14 cellular contexts compared by ENCODE assay signal in genomic region chr2:28419003-28419704, GRCh38. TPM values are rescaled to one million over a fixed set of nuclear protein-coding genes. Genes with fewer than 3 reads are reported as not detected.
DNase-seq lines count a peak whose midpoint lies in the region; ATAC-seq, FAIRE-seq and TF ChIP-seq lines count a peak whose summit lies in the region.
"Had no signal": no experiment of that assay in that cellular context is flagged by ENCODE, and none has a peak within 500 bp of the region (broad histone marks: within the 10 kb centered on the region; RNA-seq: fewer than 3 reads in every experiment).

No MANE protein-coding gene starts in this region.

- H3K36me3 Mint-ChIP-seq in dendritic cell treated with granulocyte-macrophage colony-stimulating factor and Interleukin-4, amounts not matched to agents 40 ng/mL and 50 ng/mL, for 4 days (ENCODE audit: low read depth) = peaks cover 46% of the 10 kb centered on the region

- H3K9me3 ChIP-seq in psoas muscle = no peaks in the 10 kb centered on the region

- peaks cover 8% of the 10 kb centered on the region for H3K4me1 ChIP-seq in psoas muscle

- peaks cover 71% of the 10 kb centered on the region for H3K4me1 Mint-ChIP-seq in dendritic cell treated with granulocyte-macrophage colony-stimulating factor and Interleukin-4, amounts not matched to agents 40 ng/mL and 50 ng/mL, for 4 days (ENCODE audit: low read depth)

- DNase-seq in activated effector memory CD4-positive, alpha-beta T cell treated with anti-CD3 and anti-CD28 coated beads, Interleukin-2, amount 50 U/mL, for 16 hours = peak; percentile 48
- DNase-seq in activated effector memory CD4-positive, alpha-beta T cell treated with Interleukin-2 at 50 U/mL for 16 hours = no peak
- DNase-seq in NAMALWA (ENCODE audit: low spot score) = peak; percentile 16
- DNase-seq in psoas muscle = peak in 1 of 2 donors; percentile 8
- no peak for DNase-seq in frontal cortex (ENCODE audit: low spot score in 2 of 2)
- no peak for DNase-seq in NCI-H2171 (lab: John Stamatoyannopoulos, UW)
- DNase-seq: activated CD4-positive, alpha-beta T cell treated with anti-CD3 and anti-CD28 coated beads, Interleukin-2, amount 50 U/mL, for 1 hour; activated naive CD8-positive, alpha-beta T cell treated with anti-CD3 and anti-CD28 coated beads, Interleukin-2, amount 10 ng/mL, durations not matched to agents 7 days and 5 days; kidney glomerular epithelial cell; NCI-H1105 treated with DMSO at 0.1 percent for 48 hours; NCI-H774; T-cell had no signal

- H3K27me3 Mint-ChIP-seq in dendritic cell treated with granulocyte-macrophage colony-stimulating factor and Interleukin-4, amounts not matched to agents 40 ng/mL and 50 ng/mL, for 4 days = no peaks in the 10 kb centered on the region
- H3K27me3 Mint-ChIP-seq: activated naive CD8-positive, alpha-beta T cell treated with anti-CD3 and anti-CD28 coated beads, Interleukin-2, amount 10 ng/mL, durations not matched to agents 7 days and 5 days; T-cell had no signal

- no peak for FAIRE-seq in frontal cortex (lab: Jason Lieb, UNC)

- H3K27me3 ChIP-seq in psoas muscle (ENCODE audit: insufficient read depth in 3 of 3, low read length in 2 of 3) = no peaks in the 10 kb centered on the region

- H3K27ac ChIP-seq in psoas muscle = no peak overlapping the region

- H3K27ac Mint-ChIP-seq in dendritic cell treated with granulocyte-macrophage colony-stimulating factor and Interleukin-4, amounts not matched to agents 40 ng/mL and 50 ng/mL, for 4 days = peak overlapping the region; percentile 91
- H3K27ac Mint-ChIP-seq: activated naive CD8-positive, alpha-beta T cell treated with anti-CD3 and anti-CD28 coated beads, Interleukin-2, amount 10 ng/mL, durations not matched to agents 7 days and 5 days had no signal

- no peak overlapping the region for H3K4me3 ChIP-seq in psoas muscle

- intact Hi-C loops in dendritic cell treated with granulocyte-macrophage colony-stimulating factor and Interleukin-4, amounts not matched to agents 40 ng/mL and 50 ng/mL, for 4 days (cut with micrococcal nuclease) = no loop called here
- intact Hi-C loops in psoas muscle (cut with DNase I) = no loop called here

- no peak for TF ChIP-seq CTCF in psoas muscle (IDR thresholded peaks at IDR 0.05)

- 89 to 94% (median 94%) methylated on average over 6 of the region's 6 CpGs for WGBS in psoas muscle, 3 donors

- ATAC-seq in psoas muscle (peak in 3 of 4 donors; percentile 2 to 8 (median 5)), HG02763 (IDR thresholded peaks at IDR 0.05; ENCODE audit: unreplicated experiment) (no peak)
- ATAC-seq: T-cell had no signal

- H3K4me3 Mint-ChIP-seq in dendritic cell treated with granulocyte-macrophage colony-stimulating factor and Interleukin-4, amounts not matched to agents 40 ng/mL and 50 ng/mL, for 4 days = no peak overlapping the region
- H3K4me3 Mint-ChIP-seq: activated naive CD8-positive, alpha-beta T cell treated with anti-CD3 and anti-CD28 coated beads, Interleukin-2, amount 10 ng/mL, durations not matched to agents 7 days and 5 days; T-cell had no signal

- H3K36me3 ChIP-seq in psoas muscle (ENCODE audit: insufficient read depth in 1 of 2, low read depth in 1 of 2) = peaks cover 0 to 47% of the 10 kb centered on the region in 2 donors

- H3K9me3 Mint-ChIP-seq in dendritic cell treated with granulocyte-macrophage colony-stimulating factor and Interleukin-4, amounts not matched to agents 40 ng/mL and 50 ng/mL, for 4 days = no peaks in the 10 kb centered on the region
- H3K9me3 Mint-ChIP-seq: activated naive CD8-positive, alpha-beta T cell treated with anti-CD3 and anti-CD28 coated beads, Interleukin-2, amount 10 ng/mL, durations not matched to agents 7 days and 5 days; T-cell had no signal

RNA-seq across cellular contexts. Expression of gene FOSL2, which starts 26.5 kb away (rescaled TPM):
- 100 to 1,000 TPM in 3 of 4 donors, 10 to 100 TPM in 1; 52.2 to 278 (median 192) TPM for total RNA-seq in psoas muscle
- 10 to 100 TPM; 20.1 to 74.7 (median 72.1) TPM for polyA plus RNA-seq in psoas muscle
- 20.0 TPM for total RNA-seq in frontal cortex

Comparison
In these comparisons a context has a peak if more than half of its experiments do, and no peak if none do; other contexts are left out.
1. DNase-seq: peak in activated effector memory CD4-positive, alpha-beta T cell treated with anti-CD3 and anti-CD28 coated beads, Interleukin-2, amount 50 U/mL, for 16 hours (single experiment) and NAMALWA (single experiment); none in activated effector memory CD4-positive, alpha-beta T cell treated with Interleukin-2 at 50 U/mL for 16 hours (single experiment), frontal cortex (0 of 2) and NCI-H2171 (single experiment).